6 cellular contexts compared by ENCODE assay signal in genomic region chr11:57641426-57641825, GRCh38. TPM values are rescaled to one million over a fixed set of nuclear protein-coding genes. Genes with fewer than 3 reads are reported as not detected.
DNase-seq lines count a peak whose midpoint lies in the region; ATAC-seq and TF ChIP-seq lines count a peak whose summit lies in the region.

No MANE protein-coding gene starts in this region.

- peaks cover 45 to 64% (median 60%) of the 10 kb centered on the region in 3 donors for H3K27me3 Mint-ChIP-seq in CD14-positive monocyte (ENCODE audit: low read depth in 3 of 3)

- peak; percentile 71 for ATAC-seq in left lobe of liver
- ATAC-seq in GM21447 (IDR thresholded peaks at IDR 0.05; ENCODE audit: unreplicated experiment): no peak
- ATAC-seq in HG02759 (IDR thresholded peaks at IDR 0.05; ENCODE audit: unreplicated experiment): no peak

- peak; percentile 55 for TF ChIP-seq CTCF in CD14-positive monocyte (IDR thresholded peaks at IDR 0.05)

- H3K27ac Mint-ChIP-seq in CD14-positive monocyte: no peak overlapping the region

- H3K4me1 Mint-ChIP-seq in CD14-positive monocyte: peaks cover 48% of the 10 kb centered on the region

- DNase-seq in CD14-positive monocyte (ENCODE audit: low spot score): no peak
- DNase-seq in HT-29 (ENCODE audit: low spot score): peak; percentile 63
- peak; percentile 69 for DNase-seq in SW480 (ENCODE audit: low spot score)
- DNase-seq in left lobe of liver (ENCODE audit: low spot score): no peak

- intact Hi-C loops in CD14-positive monocyte (cut with micrococcal nuclease): loop anchor here (2.0 to 10.0 kb wide), 4 partner anchors 73 to 294 kb away; no protein-coding TSS in a partner anchor

- H3K4me3 Mint-ChIP-seq in CD14-positive monocyte: no peak overlapping the region

- H3K9me3 Mint-ChIP-seq in CD14-positive monocyte: peaks cover 0 to 5% (median 2%) of the 10 kb centered on the region in 7 donors

- peaks cover 0 to 11% of the 10 kb centered on the region in 2 donors for H3K36me3 Mint-ChIP-seq in CD14-positive monocyte

RNA-seq across cellular contexts. Expression of gene YPEL4, which starts 8.3 kb away (rescaled TPM):
- under 1 TPM in 1 of 2 donors, not detected in 1; 0.36 TPM for polyA plus RNA-seq in CD14-positive monocyte
- not detected in 2 replicates for total RNA-seq in HT-29 (2014; rRNA removed; shearing (Covaris generic))
- total RNA-seq in left lobe of liver: 0.33 TPM

RNA-seq across cellular contexts. Expression of gene CLP1, which starts 16.1 kb away (rescaled TPM):
- 10 to 100 TPM; 12.9 to 17.9 TPM for polyA plus RNA-seq in CD14-positive monocyte
- total RNA-seq in HT-29 (2014; rRNA removed; shearing (Covaris generic)): 19.1 and 19.8 TPM in 2 replicates
- 6.1 TPM for total RNA-seq in left lobe of liver

RNA-seq across cellular contexts. Expression of gene ZDHHC5, which starts 26.5 kb away (rescaled TPM):
- polyA plus RNA-seq in CD14-positive monocyte: 10 to 100 TPM; 28.6 to 31.8 TPM
- total RNA-seq in HT-29 (2014; rRNA removed; shearing (Covaris generic)): 63.0 and 65.9 TPM in 2 replicates
- total RNA-seq in left lobe of liver: 26.3 TPM

RNA-seq across cellular contexts. Expression of gene SERPING1, which starts 43.9 kb away (rescaled TPM):
- polyA plus RNA-seq in CD14-positive monocyte: 10 to 100 TPM in 1 of 2 donors, 1 to 10 TPM in 1; 8.5 to 10.8 TPM
- total RNA-seq in HT-29 (2014; rRNA removed; shearing (Covaris generic)): not detected in 2 replicates
- total RNA-seq in left lobe of liver: 1,854 TPM

Comparison
In these comparisons a context has a peak if more than half of its experiments do, and no peak if none do; other contexts are left out.
1. DNase-seq: peak in HT-29 (single experiment) and SW480 (single experiment); none in CD14-positive monocyte (single experiment) and left lobe of liver (single experiment).